Comparison of ENCODE assay signal across 18 cellular contexts in genomic region chr5:104088876-104089778, GRCh38.
DNase-seq lines count a peak whose midpoint lies in the region; ATAC-seq lines count a peak whose summit lies in the region.
"Had no signal": no experiment of that assay in that cellular context is flagged by ENCODE, and none has a peak within 500 bp of the region (broad histone marks: within the 10 kb centered on the region; RNA-seq: fewer than 3 reads in every experiment).

No MANE protein-coding gene starts in this region.

- H3K27ac Mint-ChIP-seq in CD8-positive, alpha-beta memory T cell: no peak overlapping the region
- no peak overlapping the region for H3K27ac Mint-ChIP-seq in activated T-helper 17 cell treated with anti-CD3 and anti-CD28 coated beads, Interleukin-2, amount 50 U/mL, for 72 hours
- H3K27ac Mint-ChIP-seq: activated naive CD4-positive, alpha-beta T cell treated with anti-CD3 and anti-CD28 coated beads, Interleukin-2, amount 50 U/mL, for 24 hours; HFFc6 had no signal

- H3K27ac ChIP-seq in CD8-positive, alpha-beta memory T cell (ENCODE audit: low read depth, low read length): peak overlapping the region; percentile 13
- H3K27ac ChIP-seq: ovary, Peyer's patch had no signal

- no peak for DNase-seq in CD8-positive, alpha-beta memory T cell
- peak; percentile 64 for DNase-seq in HCEC 1CT
- peak; percentile 86 for DNase-seq in OCI-M1 (lab: John Stamatoyannopoulos, UW)
- DNase-seq in fibroblast of peridontal ligament (ENCODE audit: extremely low read depth): peak; percentile 38
- DNase-seq in stimulated activated CD4-positive, alpha-beta T cell treated with anti-CD3 and anti-CD28 coated beads, Interleukin-4, amount 100 ng/mL, for 24 hours: no peak
- DNase-seq in germinal center (ENCODE audit: low spot score): no peak
- DNase-seq in NCI-H2227 treated with DMSO at 0.1 percent for 48 hours (lab: John Stamatoyannopoulos, UW): no peak
- DNase-seq: activated CD4-positive, alpha-beta T cell treated with anti-CD3 and anti-CD28 coated beads for 1 hour; AML-193; caudate nucleus; HFFc6; kidney; NCI-H345; ovary; Peyer's patch; substantia nigra had no signal

- H3K4me3 Mint-ChIP-seq in CD8-positive, alpha-beta memory T cell: no peak overlapping the region
- H3K4me3 Mint-ChIP-seq in activated T-helper 17 cell treated with anti-CD3 and anti-CD28 coated beads, Interleukin-2, amount 50 U/mL, for 72 hours: no peak overlapping the region
- H3K4me3 Mint-ChIP-seq: activated naive CD4-positive, alpha-beta T cell treated with anti-CD3 and anti-CD28 coated beads, Interleukin-2, amount 50 U/mL, for 24 hours; HFFc6 had no signal

- no peaks in the 10 kb centered on the region for H3K36me3 Mint-ChIP-seq in CD8-positive, alpha-beta memory T cell
- H3K36me3 Mint-ChIP-seq in activated T-helper 17 cell treated with anti-CD3 and anti-CD28 coated beads, Interleukin-2, amount 50 U/mL, for 72 hours (ENCODE audit: low read depth): no peaks in the 10 kb centered on the region
- H3K36me3 Mint-ChIP-seq: activated naive CD4-positive, alpha-beta T cell treated with anti-CD3 and anti-CD28 coated beads, Interleukin-2, amount 50 U/mL, for 24 hours had no signal

- H3K4me1 Mint-ChIP-seq in CD8-positive, alpha-beta memory T cell: no peaks in the 10 kb centered on the region
- no peaks in the 10 kb centered on the region for H3K4me1 Mint-ChIP-seq in activated T-helper 17 cell treated with anti-CD3 and anti-CD28 coated beads, Interleukin-2, amount 50 U/mL, for 72 hours
- H3K4me1 Mint-ChIP-seq: activated naive CD4-positive, alpha-beta T cell treated with anti-CD3 and anti-CD28 coated beads, Interleukin-2, amount 50 U/mL, for 24 hours had no signal

- H3K4me3 ChIP-seq in CD8-positive, alpha-beta memory T cell (ENCODE audit: low read length): no peak overlapping the region
- H3K4me3 ChIP-seq: ovary, Peyer's patch had no signal

- peaks cover 4 to 9% (median 7%) of the 10 kb centered on the region in 5 donors for H3K9me3 Mint-ChIP-seq in CD8-positive, alpha-beta memory T cell
- H3K9me3 Mint-ChIP-seq in activated T-helper 17 cell treated with anti-CD3 and anti-CD28 coated beads, Interleukin-2, amount 50 U/mL, for 72 hours: peaks cover 4% of the 10 kb centered on the region
- H3K9me3 Mint-ChIP-seq: activated naive CD4-positive, alpha-beta T cell treated with anti-CD3 and anti-CD28 coated beads, Interleukin-2, amount 50 U/mL, for 24 hours had no signal

- H3K4me1 ChIP-seq in CD8-positive, alpha-beta memory T cell (ENCODE audit: insufficient read depth, low read length): no peaks in the 10 kb centered on the region
- H3K4me1 ChIP-seq: Peyer's patch had no signal

- H3K36me3 ChIP-seq in CD8-positive, alpha-beta memory T cell (ENCODE audit: insufficient read depth, low read length): no peaks in the 10 kb centered on the region
- H3K36me3 ChIP-seq: ovary, Peyer's patch had no signal

- no peaks in the 10 kb centered on the region for H3K27me3 ChIP-seq in CD8-positive, alpha-beta memory T cell (ENCODE audit: insufficient read depth, low read length, poor library complexity, severe bottlenecking)
- H3K27me3 ChIP-seq: ovary, Peyer's patch had no signal

- H3K9me3 ChIP-seq in CD8-positive, alpha-beta memory T cell (ENCODE audit: low read length): no peaks in the 10 kb centered on the region
- H3K9me3 ChIP-seq: ovary, Peyer's patch had no signal

- ATAC-seq in activated T-helper 17 cell treated with anti-CD3 and anti-CD28 coated beads, Interleukin-2, amount 50 U/mL, for 72 hours (replicated peaks): no peak

- CTCF ChIA-PET in CD8-positive, alpha-beta memory T cell (lab: Charles Lee): no interaction called here

- POLR2A ChIA-PET in CD8-positive, alpha-beta memory T cell (lab: Charles Lee): no interaction called here

- H3K27me3 Mint-ChIP-seq in CD8-positive, alpha-beta memory T cell: no peaks in the 10 kb centered on the region
- H3K27me3 Mint-ChIP-seq in activated T-helper 17 cell treated with anti-CD3 and anti-CD28 coated beads, Interleukin-2, amount 50 U/mL, for 72 hours: no peaks in the 10 kb centered on the region
- H3K27me3 Mint-ChIP-seq: activated naive CD4-positive, alpha-beta T cell treated with anti-CD3 and anti-CD28 coated beads, Interleukin-2, amount 50 U/mL, for 24 hours had no signal

Comparison
In these comparisons a context has a peak if more than half of its experiments do, and no peak if none do; other contexts are left out.
1. DNase-seq: peak in HCEC 1CT (single experiment), OCI-M1 (single experiment) and fibroblast of peridontal ligament (single experiment); none in CD8-positive, alpha-beta memory T cell (0 of 5), stimulated activated CD4-positive, alpha-beta T cell treated with anti-CD3 and anti-CD28 coated beads, Interleukin-4, amount 100 ng/mL, for 24 hours (single experiment), germinal center (single experiment) and NCI-H2227 treated with DMSO at 0.1 percent for 48 hours (single experiment).